ENCODE assay signal across 9 cellular contexts in the genomic region with DNA sequence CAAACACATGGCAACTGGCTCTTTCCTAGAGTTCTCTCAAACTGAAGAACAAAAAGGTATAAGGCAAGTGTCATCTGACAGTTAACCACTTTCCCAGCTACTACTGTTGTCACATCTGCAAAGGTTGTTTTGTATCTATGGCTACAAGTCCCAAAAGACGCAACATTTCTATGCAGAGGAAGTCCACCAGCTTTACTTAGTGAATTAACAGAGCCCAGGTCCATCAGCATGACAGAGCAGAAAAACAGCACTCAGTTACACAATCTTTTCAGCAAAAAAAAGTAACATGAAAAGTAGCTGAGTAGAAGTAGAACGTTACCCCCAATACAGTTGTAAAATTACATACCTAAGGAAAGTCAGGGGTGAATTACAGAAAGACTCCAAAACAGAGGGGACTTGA. TPM values are rescaled to one million over a fixed set of nuclear protein-coding genes. Genes with fewer than 3 reads are reported as not detected.
DNase-seq lines count a peak whose midpoint lies in the region; ATAC-seq and TF ChIP-seq lines count a peak whose summit lies in the region.
"Had no signal": no experiment of that assay in that cellular context is flagged by ENCODE, and none has a peak within 500 bp of the region (broad histone marks: within the 10 kb centered on the region; RNA-seq: fewer than 3 reads in every experiment).

No MANE protein-coding gene starts in this region.

- no peak for ATAC-seq in effector memory CD8-positive, alpha-beta T cell (replicated peaks)
- peak in 1 of 2 donors; percentile 27 for ATAC-seq in naive thymus-derived CD8-positive, alpha-beta T cell
- ATAC-seq in HG03432 (IDR thresholded peaks at IDR 0.05; ENCODE audit: unreplicated experiment) = no peak

- CTCF ChIA-PET in Calu3 (lab: Charles Lee) = no interaction called here

- H3K27ac Mint-ChIP-seq in Calu3 (ENCODE audit: unreplicated experiment) = peak overlapping the region; percentile 37
- peak overlapping the region; percentile 2 to 63 for H3K27ac Mint-ChIP-seq in effector memory CD8-positive, alpha-beta T cell
- peak overlapping the region in 7 of 10 donors; percentile 3 to 72 (median 43) for H3K27ac Mint-ChIP-seq in naive thymus-derived CD8-positive, alpha-beta T cell

- BruUV-seq in Calu3 (replicated peaks; lab: Mats Ljungman, UMichigan) = no TSS peak

- H3K9me3 Mint-ChIP-seq in Calu3 (ENCODE audit: low read depth, unreplicated experiment) = no peaks in the 10 kb centered on the region
- no peaks in the 10 kb centered on the region for H3K9me3 Mint-ChIP-seq in effector memory CD8-positive, alpha-beta T cell
- H3K9me3 Mint-ChIP-seq in naive thymus-derived CD8-positive, alpha-beta T cell = no peaks in the 10 kb centered on the region

- no peak for TF ChIP-seq CTCF in Calu3 (IDR thresholded peaks at IDR 0.05; ENCODE audit: unreplicated experiment)

- intact Hi-C loops in Calu3 (cut with micrococcal nuclease; ENCODE audit: unreplicated experiment) = no loop called here

- H3K27me3 Mint-ChIP-seq in Calu3 (ENCODE audit: unreplicated experiment) = no peaks in the 10 kb centered on the region
- H3K27me3 Mint-ChIP-seq in effector memory CD8-positive, alpha-beta T cell = no peaks in the 10 kb centered on the region
- no peaks in the 10 kb centered on the region for H3K27me3 Mint-ChIP-seq in naive thymus-derived CD8-positive, alpha-beta T cell

- POLR2A ChIA-PET in naive thymus-derived CD8-positive, alpha-beta T cell (lab: Charles Lee) = interaction anchor here (1.2 kb wide), 1 partner anchor 21 kb away, joined by 3 read pairs; no protein-coding TSS in a partner anchor

- H3K4me1 Mint-ChIP-seq in Calu3 (ENCODE audit: low read depth, unreplicated experiment) = no peaks in the 10 kb centered on the region
- peaks cover 14 to 47% of the 10 kb centered on the region in 2 donors for H3K4me1 Mint-ChIP-seq in effector memory CD8-positive, alpha-beta T cell (ENCODE audit: low read depth in 2 of 2)
- peaks cover 15 to 55% (median 45%) of the 10 kb centered on the region in 4 donors for H3K4me1 Mint-ChIP-seq in naive thymus-derived CD8-positive, alpha-beta T cell

- peaks cover 73% of the 10 kb centered on the region for H3K36me3 Mint-ChIP-seq in Calu3 (ENCODE audit: insufficient read depth, unreplicated experiment)
- peaks cover 87% of the 10 kb centered on the region for H3K36me3 Mint-ChIP-seq in effector memory CD8-positive, alpha-beta T cell (ENCODE audit: insufficient read depth)
- peaks cover 0 to 98% (median 32%) of the 10 kb centered on the region in 3 donors for H3K36me3 Mint-ChIP-seq in naive thymus-derived CD8-positive, alpha-beta T cell

- DNase-seq in Calu3 (no peak), NOMO-1 treated with DMSO at 0.1 percent for 48 hours (lab: John Stamatoyannopoulos, UW; ENCODE audit: unreplicated experiment) (peak; percentile 91), NCI-H446 (lab: John Stamatoyannopoulos, UW) (no peak), HT-29 (ENCODE audit: low spot score) (no peak), amniotic stem cell (lab: John Stamatoyannopoulos, UW) (no peak)
- DNase-seq in effector memory CD8-positive, alpha-beta T cell = no peak
- no peak for DNase-seq in naive thymus-derived CD8-positive, alpha-beta T cell
- DNase-seq: DND-41 had no signal

- H3K4me3 Mint-ChIP-seq in Calu3 (ENCODE audit: low read depth, unreplicated experiment) = no peak overlapping the region
- no peak overlapping the region for H3K4me3 Mint-ChIP-seq in effector memory CD8-positive, alpha-beta T cell
- H3K4me3 Mint-ChIP-seq in naive thymus-derived CD8-positive, alpha-beta T cell = no peak overlapping the region

RNA-seq across cellular contexts. Expression of a gene that starts 12.1 kb away (rescaled TPM):
- 86.6 and 96.3 TPM in 2 replicates for total RNA-seq in Calu3 (2022)
- 100 to 1,000 TPM; 155 to 175 TPM for total RNA-seq in naive thymus-derived CD8-positive, alpha-beta T cell
- polyA plus RNA-seq in naive thymus-derived CD8-positive, alpha-beta T cell = 10 to 100 TPM; 20.6 to 34.8 (median 26.0) TPM
- total RNA-seq in HT-29 (2014; rRNA removed; shearing (Covaris generic)) = 34.8 and 51.2 TPM in 2 replicates

RNA-seq across cellular contexts. Expression of a gene that starts 12.3 kb away (rescaled TPM):
- 41.9 and 42.1 TPM in 2 replicates for total RNA-seq in Calu3 (2022)
- total RNA-seq in naive thymus-derived CD8-positive, alpha-beta T cell = 10 to 100 TPM; 63.3 to 72.5 TPM
- 100 to 1,000 TPM in 1 of 3 donors, 10 to 100 TPM in 2; 92.1 to 118 (median 97.8) TPM for polyA plus RNA-seq in naive thymus-derived CD8-positive, alpha-beta T cell
- total RNA-seq in HT-29 (2014; rRNA removed; shearing (Covaris generic)) = 58.3 and 64.9 TPM in 2 replicates

RNA-seq across cellular contexts. Expression of a gene that starts 25.3 kb away (rescaled TPM):
- total RNA-seq in Calu3 (2022) = 10.6 and 11.0 TPM in 2 replicates
- 10 to 100 TPM; 17.4 to 20.3 TPM for total RNA-seq in naive thymus-derived CD8-positive, alpha-beta T cell
- polyA plus RNA-seq in naive thymus-derived CD8-positive, alpha-beta T cell = 10 to 100 TPM; 35.4 to 43.0 (median 42.6) TPM
- total RNA-seq in HT-29 (2014; rRNA removed; shearing (Covaris generic)) = 15.1 and 23.4 TPM in 2 replicates

RNA-seq across cellular contexts. Expression of a gene that starts 55.5 kb away (rescaled TPM):
- total RNA-seq in Calu3 (2022) = 45.7 and 51.6 TPM in 2 replicates
- 10 to 100 TPM; 71.6 to 77.5 TPM for total RNA-seq in naive thymus-derived CD8-positive, alpha-beta T cell
- 10 to 100 TPM; 44.8 to 49.7 (median 47.0) TPM for polyA plus RNA-seq in naive thymus-derived CD8-positive, alpha-beta T cell
- total RNA-seq in HT-29 (2014; rRNA removed; shearing (Covaris generic)) = 18.4 and 27.8 TPM in 2 replicates

RNA-seq across cellular contexts. Expression of a gene that starts 56.0 kb away (rescaled TPM):
- 33.3 and 39.2 TPM in 2 replicates for total RNA-seq in Calu3 (2022)
- 10 to 100 TPM; 42.9 to 52.3 TPM for total RNA-seq in naive thymus-derived CD8-positive, alpha-beta T cell
- 10 to 100 TPM; 54.5 to 69.3 (median 58.4) TPM for polyA plus RNA-seq in naive thymus-derived CD8-positive, alpha-beta T cell
- 70.5 and 80.2 TPM in 2 replicates for total RNA-seq in HT-29 (2014; rRNA removed; shearing (Covaris generic))
